ENCODE assay signal across 2 cellular contexts in the genomic region with DNA sequence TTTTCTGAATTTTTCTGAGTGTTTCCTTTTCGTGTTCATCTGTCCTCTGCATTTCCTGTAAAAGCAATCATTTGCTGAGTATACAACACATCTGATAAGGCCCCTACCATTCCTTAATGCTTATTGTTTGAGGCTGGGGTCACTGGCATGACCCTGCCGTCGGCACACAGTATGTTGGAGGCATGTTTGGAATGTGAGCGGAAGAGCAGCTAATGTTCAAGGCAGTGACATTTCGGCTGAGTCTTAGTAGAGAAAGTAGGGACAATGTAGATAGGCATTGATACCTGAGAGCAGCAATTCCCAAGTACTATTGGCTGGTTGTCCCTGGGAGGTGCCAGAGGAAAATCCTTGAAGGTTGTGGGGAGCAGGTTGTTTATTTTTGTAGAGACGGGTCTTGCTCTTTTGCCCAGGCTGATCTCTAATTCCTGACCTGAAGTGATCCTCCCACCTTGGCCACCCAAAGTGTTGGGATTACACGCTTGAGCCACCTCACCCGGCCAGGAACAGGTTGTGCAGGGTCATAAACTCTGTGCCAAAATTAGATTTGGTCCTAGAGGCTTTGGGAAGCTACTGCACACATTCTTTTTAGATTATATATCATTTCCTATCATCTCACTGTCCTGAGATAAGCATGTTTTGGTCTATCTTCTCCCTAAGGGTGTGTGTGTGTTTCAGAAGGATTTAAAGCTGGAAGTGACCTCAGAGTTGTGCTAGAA.
TF ChIP-seq lines count a peak whose summit lies in the region.

No MANE protein-coding gene starts in this region.

TF ChIP-seq in IMR-90, 13 proteins besides CTCF, POLR2A, EP300 and RAD21:
- 0 out of 2 replicates have a peak, but pooled peaks have one; percentile 4 for TF ChIP-seq FOS (IDR thresholded peaks at IDR 0.05; ENCODE audit: low read depth, low read length)
- TF ChIP-seq NFE2L2 (IDR thresholded peaks at IDR 0.05; ENCODE audit: low read depth, low read length), result no peak

TF ChIP-seq in H1, 55 proteins besides CTCF, POLR2A, EP300 and RAD21:
- TF ChIP-seq TEAD4 (IDR thresholded peaks at IDR 0.05; ENCODE audit: low read depth, low read length) (peak; percentile 35; the same call in 1 of the 2 replicates), E2F6 (IDR thresholded peaks at IDR 0.05) (no peak)
